8 cellular contexts compared by ENCODE assay signal in the genomic region with DNA sequence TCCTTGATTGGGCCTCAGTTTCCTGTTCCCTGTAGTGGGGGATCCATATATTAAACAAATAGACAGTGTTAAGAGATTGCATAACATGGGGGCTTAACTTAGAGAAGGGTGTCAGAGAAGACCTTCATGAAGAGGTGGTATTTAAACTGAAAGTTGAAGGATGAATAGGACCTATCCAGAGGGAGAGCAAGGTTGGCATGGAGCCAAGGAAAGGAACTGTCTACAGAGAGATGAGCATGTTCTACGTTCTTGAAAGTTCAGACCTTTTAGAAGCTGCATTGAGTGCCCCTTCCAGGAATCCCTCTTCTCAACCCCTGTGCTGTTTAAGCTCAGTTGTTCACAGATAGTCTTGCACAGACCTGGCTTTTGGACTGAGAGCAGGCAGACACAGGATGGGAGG. TPM values are rescaled to one million over a fixed set of nuclear protein-coding genes. Genes with fewer than 3 reads are reported as not detected.
DNase-seq lines count a peak whose midpoint lies in the region; ATAC-seq, FAIRE-seq and TF ChIP-seq lines count a peak whose summit lies in the region.

No MANE protein-coding gene starts in this region.

- no TSS peak for BruUV-seq in GM12878 (replicated peaks; lab: Mats Ljungman, UMichigan)

- RAD21 ChIA-PET in GM12878 (lab: Charles Lee; ENCODE audit: unreplicated experiment): interaction anchor here (0.7 to 4.2 kb wide), 6 partner anchors 9 to 321 kb away, joined by 3 to 47 read pairs (median 11); partner anchors contain the start of gene PXK

- SMC1A ChIA-PET in GM12878 (lab: Charles Lee; ENCODE audit: uncharacterized antibody, unreplicated experiment): interaction anchor here (0.9 to 4.5 kb wide), 13 partner anchors 9 to 321 kb away, joined by 4 to 39 read pairs (median 20); partner anchors contain the start of gene KCTD6

- H3K9me3 Mint-ChIP-seq in CD4-positive, alpha-beta memory T cell: peaks cover 0 to 2% (median 0%) of the 10 kb centered on the region in 8 donors
- H3K9me3 Mint-ChIP-seq in naive thymus-derived CD4-positive, alpha-beta T cell: peaks cover 0 to 3% (median 0%) of the 10 kb centered on the region in 11 donors

- peak overlapping the region; percentile 27 for H3K4me2 ChIP-seq in GM23248 (ENCODE audit: unreplicated experiment)
- H3K4me2 ChIP-seq in GM12878 (ENCODE audit: control insufficient read depth, insufficient read depth): peak overlapping the region; percentile 92

- DNase-seq in CD4-positive, alpha-beta memory T cell: no peak
- DNase-seq in GM23248 (peak; percentile 37), GM12878 (ENCODE audit: low read depth, low spot score) (no peak), GOT3 (lab: John Stamatoyannopoulos, UW) (no peak), left colon (no peak)
- no peak for DNase-seq in naive thymus-derived CD4-positive, alpha-beta T cell
- no peak for DNase-seq in activated CD4-positive, CD25-positive, alpha-beta regulatory T cell (lab: John Stamatoyannopoulos, UW)

- ATAC-seq in GM12878: no peak
- ATAC-seq in naive thymus-derived CD4-positive, alpha-beta T cell: no peak
- ATAC-seq in left colon: no peak
- ATAC-seq in GM18511 (IDR thresholded peaks at IDR 0.05; ENCODE audit: unreplicated experiment): no peak

- POLR2A ChIA-PET in CD4-positive, alpha-beta memory T cell (lab: Charles Lee; ENCODE audit: partially characterized antibody): interaction anchor here (4.0 kb wide), 1 partner anchor 125 kb away, joined by 31 read pairs; the partner anchor contains the start of gene PDHB
- POLR2A ChIA-PET in GM12878 (lab: Charles Lee): interaction anchor here (1.1 kb wide), 1 partner anchor 41 kb away, joined by 3 read pairs; no protein-coding TSS in a partner anchor
- POLR2A ChIA-PET in naive thymus-derived CD4-positive, alpha-beta T cell (lab: Charles Lee): interaction anchor here (1.8 to 4.0 kb wide), 2 partner anchors 13 to 23 kb away, joined by 5 to 29 read pairs; partner anchors contain the start of gene PXK

- H2AFZ ChIP-seq in GM23248: no peak overlapping the region
- H2AFZ ChIP-seq in GM12878 (ENCODE audit: control insufficient read depth, low read depth, low read length): no peak overlapping the region

- H3K4me3 Mint-ChIP-seq in CD4-positive, alpha-beta memory T cell: peak overlapping the region in 7 of 8 donors; percentile 12 to 100 (median 52)
- peak overlapping the region in 9 of 10 donors; percentile 39 to 99 (median 95) for H3K4me3 Mint-ChIP-seq in naive thymus-derived CD4-positive, alpha-beta T cell

- no peak for TF ChIP-seq EP300 in GM12878 (IDR thresholded peaks at IDR 0.05; ENCODE audit: borderline replicate concordance in 1 of 2, control insufficient read depth in 1 of 2, low read depth in 2 of 2, low read length in 2 of 2)

- H3K9me3 ChIP-seq in CD4-positive, alpha-beta memory T cell (ENCODE audit: control insufficient read depth in 1 of 2, low read length in 2 of 2): no peaks in the 10 kb centered on the region
- H3K9me3 ChIP-seq in GM23248 (ENCODE audit: low read depth) (no peaks in the 10 kb centered on the region), GM12878 (replicated peaks; ENCODE audit: control insufficient read depth, insufficient read depth, low read length) (no peaks in the 10 kb centered on the region)
- no peaks in the 10 kb centered on the region for H3K9me3 ChIP-seq in naive thymus-derived CD4-positive, alpha-beta T cell (ENCODE audit: control insufficient read depth in 2 of 3, low read length in 3 of 3)

- TF ChIP-seq RAD21 in GM12878 (IDR thresholded peaks at IDR 0.05; ENCODE audit: insufficient read depth, low read depth, low read length): no peak

- H3K27me3 Mint-ChIP-seq in CD4-positive, alpha-beta memory T cell: no peaks in the 10 kb centered on the region
- no peaks in the 10 kb centered on the region for H3K27me3 Mint-ChIP-seq in naive thymus-derived CD4-positive, alpha-beta T cell

- in situ Hi-C loops in GM23248 (cut with MboI): no loop called here
- in situ Hi-C loops in GM12878 (cut with MboI): loop anchor here (5.0 kb wide), 1 partner anchor 319 kb away; no protein-coding TSS in a partner anchor

- peaks cover 8% of the 10 kb centered on the region for H3F3A ChIP-seq in GM23248 (ENCODE audit: insufficient read depth)

- peaks cover 18 to 47% of the 10 kb centered on the region in 2 donors for H3K36me3 Mint-ChIP-seq in CD4-positive, alpha-beta memory T cell
- H3K36me3 Mint-ChIP-seq in naive thymus-derived CD4-positive, alpha-beta T cell: peaks cover 0 to 19% (median 9%) of the 10 kb centered on the region in 5 donors

- H3K4me1 Mint-ChIP-seq in CD4-positive, alpha-beta memory T cell: peaks cover 24 to 45% (median 33%) of the 10 kb centered on the region in 4 donors
- peaks cover 28 to 55% (median 41%) of the 10 kb centered on the region in 7 donors for H3K4me1 Mint-ChIP-seq in naive thymus-derived CD4-positive, alpha-beta T cell

- peaks cover 27% of the 10 kb centered on the region for H3K4me1 ChIP-seq in CD4-positive, alpha-beta memory T cell (ENCODE audit: insufficient read depth, low read length)
- H3K4me1 ChIP-seq in GM23248 (ENCODE audit: insufficient read depth): peaks cover 13% of the 10 kb centered on the region
- 0 out of 2 replicates have a peak, but pooled peaks cover 2% of the 10 kb centered on the region for H3K4me1 ChIP-seq in GM12878 (ENCODE audit: control insufficient read depth, insufficient read depth, low read length)
- peaks cover 21 to 24% of the 10 kb centered on the region in 2 donors for H3K4me1 ChIP-seq in naive thymus-derived CD4-positive, alpha-beta T cell (ENCODE audit: control insufficient read depth in 2 of 2, insufficient read depth in 2 of 2, low read length in 2 of 2)

- H4K20me1 ChIP-seq in GM23248 (ENCODE audit: insufficient read depth) (0 out of 2 replicates have a peak, but pooled peaks cover 6% of the 10 kb centered on the region), GM12878 (ENCODE audit: control insufficient read depth, insufficient read depth) (no peaks in the 10 kb centered on the region)

- H3K4me3 ChIP-seq in CD4-positive, alpha-beta memory T cell (ENCODE audit: low read length in 2 of 2): no peak overlapping the region
- no peak overlapping the region for H3K4me3 ChIP-seq in GM23248
- no peak overlapping the region for H3K4me3 ChIP-seq in GM12878
- no peak overlapping the region for H3K4me3 ChIP-seq in naive thymus-derived CD4-positive, alpha-beta T cell (ENCODE audit: low read length)

- H3K79me2 ChIP-seq in GM23248 (ENCODE audit: insufficient read depth): peaks cover 72% of the 10 kb centered on the region
- peaks cover 34% of the 10 kb centered on the region for H3K79me2 ChIP-seq in GM12878 (ENCODE audit: control insufficient read depth, insufficient read depth, low read length)

- no peak for FAIRE-seq in GM12878 (lab: Jason Lieb, UNC)

- H3K9me2 ChIP-seq in GM23248 (ENCODE audit: insufficient read depth): no peaks in the 10 kb centered on the region

- intact Hi-C loops in CD4-positive, alpha-beta memory T cell (cut with micrococcal nuclease): loop anchor here (5.0 kb wide), 2 partner anchors 131 to 1626 kb away; partner anchors contain the start of gene TASOR
- intact Hi-C loops in GM12878 (cut with micrococcal nuclease; ENCODE audit: unreplicated experiment) (loop anchor here (5.0 to 10.0 kb wide), 3 partner anchors 104 to 324 kb away; partner anchors contain the start of gene FLNB), left colon (cut with DNase I, micrococcal nuclease) (no loop called here)
- intact Hi-C loops in naive thymus-derived CD4-positive, alpha-beta T cell (cut with micrococcal nuclease): loop anchor here in 1 of 2 donors (5.0 kb wide), 1 partner anchor 279 kb away; no protein-coding TSS in a partner anchor

- peak overlapping the region; percentile 97 for H3K9ac ChIP-seq in GM23248
- H3K9ac ChIP-seq in GM12878 (ENCODE audit: control insufficient read depth, insufficient read depth, low read length): no peak overlapping the region; the same call in 1 of the 2 replicates

- no peaks in the 10 kb centered on the region for H3K27me3 ChIP-seq in CD4-positive, alpha-beta memory T cell (ENCODE audit: insufficient read depth, low read length)
- H3K27me3 ChIP-seq in GM23248 (replicated peaks; ENCODE audit: insufficient read depth) (no peaks in the 10 kb centered on the region), GM12878 (replicated peaks in 1 of 2; ENCODE audit: control insufficient read depth in 2 of 2, insufficient read depth in 2 of 2, low read length in 1 of 2) (no peaks in the 10 kb centered on the region)
- no peaks in the 10 kb centered on the region for H3K27me3 ChIP-seq in naive thymus-derived CD4-positive, alpha-beta T cell (ENCODE audit: control insufficient read depth in 2 of 2, insufficient read depth in 2 of 2, low read length in 2 of 2)

- H3K27ac Mint-ChIP-seq in CD4-positive, alpha-beta memory T cell: peak overlapping the region; percentile 38 to 99 (median 68)
- peak overlapping the region; percentile 7 to 100 (median 51) for H3K27ac Mint-ChIP-seq in naive thymus-derived CD4-positive, alpha-beta T cell

- no peak for TF ChIP-seq POLR2A in GM12878 (IDR thresholded peaks at IDR 0.05; ENCODE audit: low read depth, low read length)

- 53 to 71% methylated on average over 1 of the region's 1 CpG for WGBS in GM23248 (ENCODE audit: low coverage in 1 of 2, low lambda C conversion rate in 2 of 2, missing lambda C conversion rate in 2 of 2), 2 experiments
- 0% methylated on average over 1 of the region's 1 CpG for WGBS in GM12878 (ENCODE audit: insufficient coverage, insufficient replicate concordance, low lambda C conversion rate, missing lambda C conversion rate)

- no peak for TF ChIP-seq CTCF in GM12878 (IDR thresholded peaks at IDR 0.05 in 2 of 3, conservative IDR thresholded peaks at IDR 0.05 in 1 of 3; ENCODE audit: control insufficient read depth in 2 of 3, extremely low read depth in 1 of 3, insufficient read depth in 1 of 3, low read depth in 3 of 3, low read length in 3 of 3)

- peaks cover 20% of the 10 kb centered on the region for H3K36me3 ChIP-seq in CD4-positive, alpha-beta memory T cell (ENCODE audit: insufficient read depth, low read length)
- H3K36me3 ChIP-seq in GM23248 (ENCODE audit: low read depth) (peaks cover 26% of the 10 kb centered on the region), GM12878 (ENCODE audit: control insufficient read depth in 2 of 2, insufficient read depth in 2 of 2, low read length in 1 of 2) (peaks cover 4 to 21% of the 10 kb centered on the region in 2 experiments)
- peaks cover 0 to 38% (median 15%) of the 10 kb centered on the region in 3 experiments for H3K36me3 ChIP-seq in naive thymus-derived CD4-positive, alpha-beta T cell (ENCODE audit: control insufficient read depth in 2 of 3, insufficient read depth in 3 of 3, low read length in 3 of 3)

- peak overlapping the region; percentile 18 for H3K27ac ChIP-seq in CD4-positive, alpha-beta memory T cell (ENCODE audit: low read depth, low read length)
- H3K27ac ChIP-seq in GM23248: no peak overlapping the region
- no peak overlapping the region for H3K27ac ChIP-seq in GM12878 (ENCODE audit: control insufficient read depth, insufficient read depth)
- peak overlapping the region; percentile 98 for H3K27ac ChIP-seq in naive thymus-derived CD4-positive, alpha-beta T cell (ENCODE audit: low read depth, low read length)

- CTCF ChIA-PET in CD4-positive, alpha-beta memory T cell (lab: Charles Lee; ENCODE audit: partially characterized antibody): interaction anchor here (1.1 to 5.9 kb wide), 11 partner anchors 9 to 321 kb away, joined by 3 to 89 read pairs (median 17); partner anchors contain the start of genes ABHD6, KCTD6 and PXK
- CTCF ChIA-PET in GM12878 (lab: Yijun Ruan, JAX): interaction anchor here (0.6 to 15.5 kb wide), 19 partner anchors 11 to 322 kb away, joined by 3 to 503 read pairs (median 22); partner anchors contain the start of genes ABHD6 and PXK
- CTCF ChIA-PET in naive thymus-derived CD4-positive, alpha-beta T cell (lab: Charles Lee): interaction anchor here (0.6 to 4.3 kb wide), 6 partner anchors 9 to 908 kb away, joined by 3 to 42 read pairs (median 7); no protein-coding TSS in a partner anchor

RNA-seq across cellular contexts. Expression of gene HTD2, which starts 2.4 kb away (rescaled TPM):
- 10 to 100 TPM in 1 of 2 experiments, 1 to 10 TPM in 1; 9.2 to 10.5 TPM for total RNA-seq in CD4-positive, alpha-beta memory T cell
- polyA plus RNA-seq in CD4-positive, alpha-beta memory T cell: 10 to 100 TPM; 25.1 to 28.8 TPM
- 5.4 and 9.6 TPM in 2 replicates for total RNA-seq in GM23248 (2014; rRNA removed; shearing (Covaris generic))
- polyA plus RNA-seq in GM23248 (2016; fragmentation: Nextera tagmentation; extraction: Ambion mirVana): 17.0 and 21.8 TPM in 2 replicates
- 6.4 and 9.0 TPM in 2 replicates for total RNA-seq in GM12878 (2013; cell fraction: nucleolus; rRNA removed)
- total RNA-seq in GM12878 (2014; rRNA removed): 5.8 and 6.8 TPM in 2 replicates
- 5.0 and 5.9 TPM in 2 replicates for total RNA-seq in GM12878 (2014; rRNA removed; fragmentation: Illumina TruSeq; extraction: Trizol)
- 7.1 and 7.2 TPM in 2 replicates for total RNA-seq in GM12878 (2021)
- 3.9 TPM for polyA plus RNA-seq in GM12878 (2011; ENCODE audit: low read depth)
- polyA plus RNA-seq in GM12878 (2011; rRNA removed): 10.5 and 11.7 TPM in 2 replicates
- 5.0 and 8.9 TPM in 2 replicates for polyA plus RNA-seq in GM12878 (2011; cell fraction: cytosol; rRNA removed)
- 2.7 and 3.3 TPM in 2 replicates for polyA plus RNA-seq in GM12878 (2011; cell fraction: nucleus; rRNA removed)
- polyA plus RNA-seq in GM12878 (2012): 3.7 and 4.2 TPM in 2 replicates
- 6.0 and 7.7 TPM in 2 replicates for polyA plus RNA-seq in GM12878 (2014; fragmentation: Illumina TruSeq; extraction: Trizol)
- 10 to 100 TPM; 13.5 to 15.9 TPM for polyA plus RNA-seq in GM12878 (2014; fragmentation: Nextera tagmentation; extraction: Ambion mirVana)
- polyA plus RNA-seq in GM12878 (2014; rRNA removed): 5.1 and 8.5 TPM in 2 replicates
- 10 to 100 TPM; 24.1 to 24.7 TPM for polyA plus RNA-seq in GM12878 (2016; fragmentation: Nextera tagmentation; extraction: Ambion mirVana)
- polyA minus RNA-seq in GM12878 (2011; rRNA and poly(A)+ RNA removed): 5.4 and 6.1 TPM in 2 replicates
- polyA minus RNA-seq in GM12878 (2011; cell fraction: cytosol; rRNA and poly(A)+ RNA removed): 2.7 and 3.1 TPM in 2 replicates
- polyA minus RNA-seq in GM12878 (2011; cell fraction: nucleus; rRNA and poly(A)+ RNA removed): 0.77 and 0.97 TPM in 2 replicates
- 10 to 100 TPM in 2 of 5 experiments, 1 to 10 TPM in 3; 4.5 to 10.6 (median 9.2) TPM for total RNA-seq in naive thymus-derived CD4-positive, alpha-beta T cell
- polyA plus RNA-seq in naive thymus-derived CD4-positive, alpha-beta T cell: 10 to 100 TPM; 25.7 to 35.8 TPM
- 10 to 100 TPM in 1 of 2 donors, 1 to 10 TPM in 1; 8.2 to 13.0 TPM for total RNA-seq in left colon

RNA-seq across cellular contexts. Expression of gene RPP14, which starts 2.7 kb away (rescaled TPM):
- 10 to 100 TPM; 15.1 to 15.4 TPM for total RNA-seq in CD4-positive, alpha-beta memory T cell
- 1 to 10 TPM; 6.1 to 6.3 TPM for polyA plus RNA-seq in CD4-positive, alpha-beta memory T cell
- 14.9 and 15.7 TPM in 2 replicates for total RNA-seq in GM23248 (2014; rRNA removed; shearing (Covaris generic))
- polyA plus RNA-seq in GM23248 (2016; fragmentation: Nextera tagmentation; extraction: Ambion mirVana): 11.4 and 13.4 TPM in 2 replicates
- 19.5 and 21.7 TPM in 2 replicates for total RNA-seq in GM12878 (2013; cell fraction: nucleolus; rRNA removed)
- total RNA-seq in GM12878 (2014; rRNA removed): 9.3 and 12.6 TPM in 2 replicates
- total RNA-seq in GM12878 (2014; rRNA removed; fragmentation: Illumina TruSeq; extraction: Trizol): 16.8 and 17.2 TPM in 2 replicates
- 12.2 and 14.5 TPM in 2 replicates for total RNA-seq in GM12878 (2021)
- 6.3 TPM for polyA plus RNA-seq in GM12878 (2011; ENCODE audit: low read depth)
- polyA plus RNA-seq in GM12878 (2011; rRNA removed): 21.2 and 23.5 TPM in 2 replicates
- 9.1 and 10.4 TPM in 2 replicates for polyA plus RNA-seq in GM12878 (2011; cell fraction: cytosol; rRNA removed)
- polyA plus RNA-seq in GM12878 (2011; cell fraction: nucleus; rRNA removed): 5.2 and 8.3 TPM in 2 replicates
- 7.3 and 9.0 TPM in 2 replicates for polyA plus RNA-seq in GM12878 (2012)
- 11.7 and 15.1 TPM in 2 replicates for polyA plus RNA-seq in GM12878 (2014; fragmentation: Illumina TruSeq; extraction: Trizol)
- polyA plus RNA-seq in GM12878 (2014; fragmentation: Nextera tagmentation; extraction: Ambion mirVana): 10 to 100 TPM in 1 of 2 experiments, 1 to 10 TPM in 1; 9.1 to 16.3 TPM
- 12.4 and 14.9 TPM in 2 replicates for polyA plus RNA-seq in GM12878 (2014; rRNA removed)
- 10 to 100 TPM; 13.1 to 14.0 TPM for polyA plus RNA-seq in GM12878 (2016; fragmentation: Nextera tagmentation; extraction: Ambion mirVana)
- polyA minus RNA-seq in GM12878 (2011; rRNA and poly(A)+ RNA removed): 11.8 and 19.0 TPM in 2 replicates
- 4.7 and 5.5 TPM in 2 replicates for polyA minus RNA-seq in GM12878 (2011; cell fraction: cytosol; rRNA and poly(A)+ RNA removed)
- 4.7 and 8.8 TPM in 2 replicates for polyA minus RNA-seq in GM12878 (2011; cell fraction: nucleus; rRNA and poly(A)+ RNA removed)
- total RNA-seq in naive thymus-derived CD4-positive, alpha-beta T cell: 10 to 100 TPM; 14.8 to 21.6 (median 17.6) TPM
- 1 to 10 TPM; 6.8 to 7.1 TPM for polyA plus RNA-seq in naive thymus-derived CD4-positive, alpha-beta T cell
- total RNA-seq in left colon: 10 to 100 TPM; 19.9 to 21.3 TPM

RNA-seq across cellular contexts. Expression of gene PXK, which starts 24.0 kb away (rescaled TPM):
- total RNA-seq in CD4-positive, alpha-beta memory T cell: 10 to 100 TPM; 20.0 to 20.2 TPM
- polyA plus RNA-seq in CD4-positive, alpha-beta memory T cell: 10 to 100 TPM; 23.5 to 28.7 TPM
- 30.7 and 33.8 TPM in 2 replicates for total RNA-seq in GM23248 (2014; rRNA removed; shearing (Covaris generic))
- 45.1 and 46.2 TPM in 2 replicates for polyA plus RNA-seq in GM23248 (2016; fragmentation: Nextera tagmentation; extraction: Ambion mirVana)
- total RNA-seq in GM12878 (2013; cell fraction: nucleolus; rRNA removed): 59.0 and 63.0 TPM in 2 replicates
- total RNA-seq in GM12878 (2014; rRNA removed): 26.5 and 27.2 TPM in 2 replicates
- total RNA-seq in GM12878 (2014; rRNA removed; fragmentation: Illumina TruSeq; extraction: Trizol): 29.3 and 30.3 TPM in 2 replicates
- total RNA-seq in GM12878 (2021): 25.8 and 27.9 TPM in 2 replicates
- 13.2 TPM for polyA plus RNA-seq in GM12878 (2011; ENCODE audit: low read depth)
- polyA plus RNA-seq in GM12878 (2011; rRNA removed): 18.9 and 19.1 TPM in 2 replicates
- polyA plus RNA-seq in GM12878 (2011; cell fraction: cytosol; rRNA removed): 15.0 and 17.2 TPM in 2 replicates
- polyA plus RNA-seq in GM12878 (2011; cell fraction: nucleus; rRNA removed): 20.8 and 23.5 TPM in 2 replicates
- polyA plus RNA-seq in GM12878 (2012): 9.9 and 13.8 TPM in 2 replicates
- 34.6 and 38.0 TPM in 2 replicates for polyA plus RNA-seq in GM12878 (2014; fragmentation: Illumina TruSeq; extraction: Trizol)
- polyA plus RNA-seq in GM12878 (2014; fragmentation: Nextera tagmentation; extraction: Ambion mirVana): 10 to 100 TPM in 1 of 2 experiments, 1 to 10 TPM in 1; 8.4 to 10.5 TPM
- polyA plus RNA-seq in GM12878 (2014; rRNA removed): 25.7 and 27.3 TPM in 2 replicates
- 10 to 100 TPM; 30.4 to 34.0 TPM for polyA plus RNA-seq in GM12878 (2016; fragmentation: Nextera tagmentation; extraction: Ambion mirVana)
- polyA minus RNA-seq in GM12878 (2011; rRNA and poly(A)+ RNA removed): 16.3 and 20.0 TPM in 2 replicates
- 6.9 and 10.7 TPM in 2 replicates for polyA minus RNA-seq in GM12878 (2011; cell fraction: cytosol; rRNA and poly(A)+ RNA removed)
- 13.2 and 18.1 TPM in 2 replicates for polyA minus RNA-seq in GM12878 (2011; cell fraction: nucleus; rRNA and poly(A)+ RNA removed)
- total RNA-seq in naive thymus-derived CD4-positive, alpha-beta T cell: 10 to 100 TPM; 17.3 to 38.9 (median 22.3) TPM
- polyA plus RNA-seq in naive thymus-derived CD4-positive, alpha-beta T cell: 10 to 100 TPM; 23.1 to 26.3 TPM
- 10 to 100 TPM; 10.2 to 12.6 TPM for total RNA-seq in left colon

Comparison
In these comparisons a context has a peak if more than half of its experiments do, and no peak if none do; other contexts are left out.
1. H3K27ac ChIP-seq: peak in CD4-positive, alpha-beta memory T cell (single experiment) and naive thymus-derived CD4-positive, alpha-beta T cell (single experiment); none in GM23248 (single experiment) and GM12878 (single experiment).
2. intact Hi-C loops: an anchor here in CD4-positive, alpha-beta memory T cell (5.0 kb wide) and GM12878 (5.0 to 10.0 kb wide); none called in left colon.